8 cellular contexts compared by ENCODE assay signal in genomic region chr6:7166410-7167293, GRCh38. TPM values are rescaled to one million over a fixed set of nuclear protein-coding genes. Genes with fewer than 3 reads are reported as not detected.
DNase-seq lines count a peak whose midpoint lies in the region; ATAC-seq and TF ChIP-seq lines count a peak whose summit lies in the region.

No MANE protein-coding gene starts in this region.

- DNase-seq in SKM-1 treated with dmso at 0.1 percent for 144 hours (lab: John Stamatoyannopoulos, UW; ENCODE audit: unreplicated experiment): peak; percentile 85
- DNase-seq in HFFc6: no peak
- DNase-seq in DMS153 (lab: John Stamatoyannopoulos, UW): no peak

- H3K4me1 ChIP-seq in HUES48 (ENCODE audit: control insufficient read depth, insufficient read depth, low read length) (peaks cover 51% of the 10 kb centered on the region), gastroesophageal sphincter (peaks cover 26 to 100% (median 52%) of the 10 kb centered on the region in 3 donors), skeletal muscle tissue (ENCODE audit: control insufficient read depth in 3 of 3, insufficient read depth in 3 of 3, low read length in 3 of 3) (peaks cover 69 to 74% (median 72%) of the 10 kb centered on the region in 3 donors)

- no peak overlapping the region for H3K4me3 Mint-ChIP-seq in HFFc6

- no peak for TF ChIP-seq POLR2A in gastroesophageal sphincter (IDR thresholded peaks at IDR 0.05)

- no peak for ATAC-seq in gastroesophageal sphincter
- ATAC-seq in GM18909 (IDR thresholded peaks at IDR 0.05; ENCODE audit: poor library complexity, unreplicated experiment): no peak
- ATAC-seq in HG03457 (IDR thresholded peaks at IDR 0.05; ENCODE audit: unreplicated experiment): no peak

- no peak overlapping the region for H3K27ac Mint-ChIP-seq in HFFc6

- H3K27ac ChIP-seq in HUES48 (ENCODE audit: low read depth, low read length) (peak overlapping the region; percentile 4), gastroesophageal sphincter (peak overlapping the region in 3 of 4 donors; percentile 64 to 80 (median 69)), skeletal muscle tissue (ENCODE audit: low read depth, low read length) (peak overlapping the region; percentile 28)

- H3K4me1 Mint-ChIP-seq in HFFc6 (ENCODE audit: low read depth): peaks cover 82% of the 10 kb centered on the region

- H3K36me3 ChIP-seq in HUES48 (ENCODE audit: control insufficient read depth, insufficient read depth, low read length) (no peaks in the 10 kb centered on the region), gastroesophageal sphincter (no peaks in the 10 kb centered on the region), skeletal muscle tissue (ENCODE audit: control insufficient read depth in 3 of 3, insufficient read depth in 3 of 3, low read length in 3 of 3) (no peaks in the 10 kb centered on the region)

- TF ChIP-seq CTCF in gastroesophageal sphincter (IDR thresholded peaks at IDR 0.05): no peak
- no peak for TF ChIP-seq CTCF in HFFc6 (IDR thresholded peaks at IDR 0.05)

- TF ChIP-seq EP300 in gastroesophageal sphincter (IDR thresholded peaks at IDR 0.05): no peak

- 66 to 67% methylated on average over 6 to 14 of the region's 19 CpGs for WGBS in gastroesophageal sphincter (ENCODE audit: low coverage in 1 of 2), 2 donors

- H3K36me3 Mint-ChIP-seq in HFFc6 (ENCODE audit: low read depth): peaks cover 10% of the 10 kb centered on the region; the same call in 1 of the 2 replicates

- no peaks in the 10 kb centered on the region; the same call in none of the 2 replicates for H3K27me3 Mint-ChIP-seq in HFFc6 (ENCODE audit: insufficient read depth)

- H3K27me3 ChIP-seq in HUES48 (ENCODE audit: control insufficient read depth, insufficient read depth, low read length): no peaks in the 10 kb centered on the region
- no peaks in the 10 kb centered on the region for H3K27me3 ChIP-seq in gastroesophageal sphincter
- H3K27me3 ChIP-seq in skeletal muscle tissue (ENCODE audit: control insufficient read depth in 3 of 3, insufficient read depth in 3 of 3, low read length in 3 of 3): no peaks in the 10 kb centered on the region

- H3K9me3 Mint-ChIP-seq in HFFc6: no peaks in the 10 kb centered on the region

- no peak overlapping the region for H3K4me3 ChIP-seq in HUES48 (ENCODE audit: low read depth, low read length)
- no peak overlapping the region for H3K4me3 ChIP-seq in gastroesophageal sphincter
- no peak overlapping the region for H3K4me3 ChIP-seq in skeletal muscle tissue (ENCODE audit: low read length in 3 of 3)

- H3K9ac ChIP-seq in HUES48 (ENCODE audit: low read depth, low read length) (no peak overlapping the region), skeletal muscle tissue (ENCODE audit: low read depth in 1 of 3, low read length in 3 of 3) (peak overlapping the region in 1 of 3 donors; percentile 47)

- H3K9me3 ChIP-seq in HUES48 (ENCODE audit: control insufficient read depth, insufficient read depth, low read length) (no peaks in the 10 kb centered on the region), gastroesophageal sphincter (no peaks in the 10 kb centered on the region), skeletal muscle tissue (ENCODE audit: control insufficient read depth in 3 of 3, low read length in 3 of 3) (no peaks in the 10 kb centered on the region)

RNA-seq across cellular contexts. Expression of gene RREB1, which starts 58.9 kb away (rescaled TPM):
- total RNA-seq in gastroesophageal sphincter: 10 to 100 TPM; 20.3 to 40.8 (median 28.1) TPM
- total RNA-seq in skeletal muscle tissue: 22.4 TPM
- 10 to 100 TPM; 17.5 to 23.5 (median 20.1) TPM for total RNA-seq in HFFc6 (2021; fragmentation: NEBNext Ultra II Directional; extraction: Animal tissue kit (Norgen Biotek cat#: 25700))

Comparison
In these comparisons a context has a peak if more than half of its experiments do, and no peak if none do; other contexts are left out.
1. H3K27ac ChIP-seq: peak in every context shown above with its lines; median percentile 69 in gastroesophageal sphincter; 28 in skeletal muscle tissue; 4 in HUES48.